19 cellular contexts compared by ENCODE assay signal in the genomic region with DNA sequence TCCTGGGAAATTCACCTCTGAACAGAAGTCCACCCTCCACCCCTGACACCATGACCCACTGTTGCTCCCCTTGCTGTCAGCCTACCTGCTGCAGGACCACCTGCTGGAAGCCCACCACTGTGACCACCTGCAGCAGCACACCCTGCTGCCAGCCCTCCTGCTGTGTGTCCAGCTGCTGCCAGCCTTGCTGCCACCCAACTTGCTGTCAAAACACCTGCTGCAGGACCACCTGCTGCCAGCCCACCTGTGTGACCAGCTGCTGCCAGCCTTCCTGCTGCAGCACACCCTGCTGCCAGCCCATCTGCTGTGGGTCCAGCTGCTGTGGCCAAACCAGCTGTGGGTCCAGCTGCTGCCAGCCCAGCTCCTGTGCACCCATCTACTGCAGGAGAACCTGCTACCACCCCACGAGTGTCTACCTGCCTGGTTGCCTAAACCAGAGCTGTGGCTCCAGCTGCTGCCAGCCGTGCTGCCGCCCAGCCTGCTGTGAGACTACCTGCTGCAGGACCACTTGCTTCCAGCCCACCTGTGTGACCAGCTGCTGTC. TPM values are rescaled to one million over a fixed set of nuclear protein-coding genes. Genes with fewer than 3 reads are reported as not detected.
"Had no signal": no experiment of that assay in that cellular context is flagged by ENCODE, and none has a peak within 500 bp of the region (broad histone marks: within the 10 kb centered on the region; RNA-seq: fewer than 3 reads in every experiment).

Gene KRTAP9-7, plus strand, starts transcription at position 51 of the 543 bp plus-strand sequence. Its CDS starts 0 bp downstream, at position 51.

RNA-seq across cellular contexts. Expression of gene KRTAP9-7, which starts in this region (rescaled TPM):
- total RNA-seq: natural killer cell, omental fat pad, osteocyte, pancreas, posterior vena cava, prostate gland, pulmonary artery endothelial cell, right atrium auricular region, sciatic nerve, smooth muscle cell, spleen, temporal lobe, thoracic aorta, thyroid gland, tibial nerve, upper lobe of left lung, ureter, vagina had no signal
- polyA plus RNA-seq: neural cell, pancreas, smooth muscle cell, spleen had no signal
